In the genomic region with DNA sequence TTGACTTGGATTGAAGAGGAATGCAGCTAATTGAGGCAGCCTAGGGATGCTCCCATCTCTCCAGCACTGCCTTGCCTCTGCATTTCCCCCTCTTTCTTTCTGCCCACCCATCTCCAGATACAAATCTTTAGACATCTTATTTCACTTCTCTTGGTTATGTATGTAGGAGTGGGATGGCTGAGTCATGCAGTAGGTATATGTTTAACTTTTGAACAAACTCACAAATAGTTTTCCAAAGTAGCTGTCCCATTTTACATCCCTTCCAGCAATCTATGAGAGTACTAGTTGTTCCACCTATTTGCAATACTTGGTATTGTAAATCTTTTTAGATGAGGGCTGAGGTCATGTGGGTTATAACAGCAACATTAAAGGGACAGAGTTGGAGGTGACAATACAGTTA, we compare ENCODE assay signal across 29 cellular contexts.
A peak's percentile ranks its signal among the peaks of the same experiment; 100 is the strongest.
DNase-seq lines count a peak whose midpoint lies in the region; ATAC-seq and TF ChIP-seq lines count a peak whose summit lies in the region.
"Had no signal": no experiment of that assay in that cellular context is flagged by ENCODE, and none has a peak within 500 bp of the region (broad histone marks: within the 10 kb centered on the region; RNA-seq: fewer than 3 reads in every experiment).

No MANE protein-coding gene starts in this region.

- H2BK15ac ChIP-seq in IMR-90 (ENCODE audit: low read depth, low read length): no peak overlapping the region

- no peaks in the 10 kb centered on the region for H3K36me3 ChIP-seq in Caco-2 (ENCODE audit: control insufficient read depth, insufficient read depth, low read length)
- no peaks in the 10 kb centered on the region for H3K36me3 ChIP-seq in IMR-90 (ENCODE audit: control insufficient read depth, insufficient read depth, low read length)
- H3K36me3 ChIP-seq in trophoblast cell (ENCODE audit: control insufficient read depth in 1 of 2, insufficient read depth in 2 of 2, low read length in 2 of 2): no peaks in the 10 kb centered on the region
- H3K36me3 ChIP-seq in hepatocyte (replicated peaks; ENCODE audit: insufficient read depth, low read depth): no peaks in the 10 kb centered on the region
- H3K36me3 ChIP-seq: BLaER1 had no signal

- no peak overlapping the region for H3K4me3 Mint-ChIP-seq in Caco-2 (ENCODE audit: unreplicated experiment)
- H3K4me3 Mint-ChIP-seq: activated CD4-positive, alpha-beta memory T cell treated with anti-CD3 and anti-CD28 coated beads, Interleukin-2, amount 10 ng/mL, durations not matched to agents 7 days and 5 days; activated naive CD4-positive, alpha-beta T cell treated with anti-CD3 and anti-CD28 coated beads, Interleukin-2, amount 50 U/mL, for 24 hours; activated T-helper 17 cell treated with anti-CD3 and anti-CD28 coated beads, Interleukin-2, amount 50 U/mL, for 72 hours; endodermal cell; immature natural killer cell; naive thymus-derived CD4-positive, alpha-beta T cell; stimulated activated naive CD8-positive, alpha-beta T cell treated with anti-CD3 and anti-CD28 coated beads, Interleukin-15, amount 100 ng/mL, for 72 hours; T-helper 17 cell had no signal

- no peaks in the 10 kb centered on the region for H3K9me3 Mint-ChIP-seq in Caco-2 (ENCODE audit: unreplicated experiment)
- H3K9me3 Mint-ChIP-seq: activated CD4-positive, alpha-beta memory T cell treated with anti-CD3 and anti-CD28 coated beads, Interleukin-2, amount 10 ng/mL, durations not matched to agents 7 days and 5 days; activated naive CD4-positive, alpha-beta T cell treated with anti-CD3 and anti-CD28 coated beads, Interleukin-2, amount 50 U/mL, for 24 hours; activated T-helper 17 cell treated with anti-CD3 and anti-CD28 coated beads, Interleukin-2, amount 50 U/mL, for 72 hours; endodermal cell; immature natural killer cell; stimulated activated naive CD8-positive, alpha-beta T cell treated with anti-CD3 and anti-CD28 coated beads, Interleukin-15, amount 100 ng/mL, for 72 hours had no signal

- H2BK12ac ChIP-seq in trophoblast cell (ENCODE audit: low read length): no peak overlapping the region

- H3K79me1 ChIP-seq in IMR-90 (ENCODE audit: low read depth in 1 of 2, low read length in 2 of 2) (no peaks in the 10 kb centered on the region), trophoblast cell (ENCODE audit: low read length) (peaks cover 7% of the 10 kb centered on the region)

- no peak for TF ChIP-seq RAD21 in IMR-90 (IDR thresholded peaks at IDR 0.05; ENCODE audit: low read length)

- intact Hi-C loops in Caco-2 (cut with micrococcal nuclease; ENCODE audit: unreplicated experiment): no loop called here
- intact Hi-C loops in IMR-90 (cut with micrococcal nuclease): no loop called here

- H2BK120ac ChIP-seq in IMR-90 (ENCODE audit: low read depth, low read length): peak overlapping the region; percentile 82
- no peak overlapping the region for H2BK120ac ChIP-seq in trophoblast cell (ENCODE audit: insufficient read depth, low read length, poor library complexity)

- H3K9ac ChIP-seq in IMR-90 (ENCODE audit: low read depth, low read length) (no peak overlapping the region), trophoblast cell (ENCODE audit: low read length) (no peak overlapping the region)
- H3K9ac ChIP-seq: BLaER1 had no signal

- no peak overlapping the region; the same call in 1 of the 2 replicates for H3K56ac ChIP-seq in IMR-90 (ENCODE audit: extremely low read depth, insufficient read depth, low read length)

- H3K27me3 Mint-ChIP-seq in Caco-2 (ENCODE audit: insufficient read depth, unreplicated experiment): no peaks in the 10 kb centered on the region
- H3K27me3 Mint-ChIP-seq: activated CD4-positive, alpha-beta memory T cell treated with anti-CD3 and anti-CD28 coated beads, Interleukin-2, amount 10 ng/mL, durations not matched to agents 7 days and 5 days; activated naive CD4-positive, alpha-beta T cell treated with anti-CD3 and anti-CD28 coated beads, Interleukin-2, amount 50 U/mL, for 24 hours had no signal

- no peaks in the 10 kb centered on the region for H3K9me2 ChIP-seq in hepatocyte (replicated peaks; ENCODE audit: insufficient read depth)

- H4K20me1 ChIP-seq in IMR-90 (ENCODE audit: insufficient read depth, low read length) (no peaks in the 10 kb centered on the region; the same call in 1 of the 2 replicates), hepatocyte (ENCODE audit: insufficient read depth, poor library complexity, severe bottlenecking) (no peaks in the 10 kb centered on the region)
- H4K20me1 ChIP-seq: BLaER1 had no signal

- no peak overlapping the region for H4K12ac ChIP-seq in trophoblast cell (ENCODE audit: low read depth, low read length)

- DNase-seq in Caco-2 (no peak), IMR-90 (peak; percentile 66), dedifferentiated amniotic fluid mesenchymal stem cell (ENCODE audit: extremely low spot score) (peak; percentile 21), trophoblast cell (peak; percentile 14 to 86), NCI-H345 (lab: John Stamatoyannopoulos, UW) (no peak), KBM-7 (no peak), hepatocyte (ENCODE audit: low spot score) (no peak)
- DNase-seq: activated CD4-positive, alpha-beta memory T cell treated with anti-CD3 and anti-CD28 coated beads, Interleukin-2, amount 10 ng/mL, durations not matched to agents 7 days and 5 days; activated CD4-positive, alpha-beta T cell treated with anti-CD3 and anti-CD28 coated beads for 1 hour; cortex of kidney; endodermal cell; GOT3; hypothalamus; immature natural killer cell; midbrain; naive thymus-derived CD4-positive, alpha-beta T cell; NCI-H1048; NCI-H187; NCI-H526; nucleus accumbens; psoas muscle; stimulated activated naive CD8-positive, alpha-beta T cell treated with anti-CD3 and anti-CD28 coated beads, Interleukin-15, amount 100 ng/mL, for 72 hours; T-helper 17 cell had no signal

- H4K91ac ChIP-seq in IMR-90 (ENCODE audit: insufficient read depth, low read depth, low read length) (peak overlapping the region; percentile 77), trophoblast cell (ENCODE audit: low read depth, low read length) (no peak overlapping the region)

- H3K14ac ChIP-seq in IMR-90 (replicated peaks; ENCODE audit: low read depth, low read length) (no peak overlapping the region), trophoblast cell (ENCODE audit: low read length) (no peak overlapping the region)

- in situ Hi-C loops in IMR-90 (cut with MboI; ENCODE audit: low sequenced_read_pairs) (loop anchor here (25.0 kb wide), 1 partner anchor 954 kb away; no protein-coding TSS in a partner anchor), KBM-7 (cut with MboI; ENCODE audit: low pct_unique_long_range_greater_than_20kb, low sequenced_read_pairs) (no loop called here)

- H2AFZ ChIP-seq in IMR-90 (replicated peaks; ENCODE audit: low read length, poor library complexity) (peak overlapping the region; percentile 58), trophoblast cell (ENCODE audit: insufficient read depth, low read length, poor library complexity) (no peak overlapping the region), hepatocyte (no peak overlapping the region)

- peak overlapping the region; percentile 75 for H2BK20ac ChIP-seq in IMR-90 (ENCODE audit: low read depth, low read length)

- no peaks in the 10 kb centered on the region for H3K36me3 Mint-ChIP-seq in Caco-2 (ENCODE audit: insufficient read depth, unreplicated experiment)
- H3K36me3 Mint-ChIP-seq: activated naive CD4-positive, alpha-beta T cell treated with anti-CD3 and anti-CD28 coated beads, Interleukin-2, amount 50 U/mL, for 24 hours; immature natural killer cell; naive thymus-derived CD4-positive, alpha-beta T cell had no signal

- H4K5ac ChIP-seq in IMR-90 (ENCODE audit: low read depth, low read length): no peak overlapping the region

- no peak overlapping the region for H3K27ac ChIP-seq in IMR-90 (ENCODE audit: insufficient read depth, low read length)
- no peak overlapping the region for H3K27ac ChIP-seq in trophoblast cell (ENCODE audit: low read depth, low read length)
- H3K27ac ChIP-seq in hepatocyte: no peak overlapping the region
- H3K27ac ChIP-seq: BLaER1, psoas muscle had no signal

- peak overlapping the region; percentile 56 for H2AK5ac ChIP-seq in IMR-90 (ENCODE audit: low read depth, low read length)
- H2AK5ac ChIP-seq in trophoblast cell (ENCODE audit: low read length): no peak overlapping the region

- H3K4me1 ChIP-seq in Caco-2 (peaks cover 29% of the 10 kb centered on the region), IMR-90 (ENCODE audit: control insufficient read depth, insufficient read depth, low read length) (peaks cover 15% of the 10 kb centered on the region), trophoblast cell (ENCODE audit: control insufficient read depth in 1 of 2, insufficient read depth in 2 of 2, low read length in 2 of 2) (peaks cover 16 to 19% of the 10 kb centered on the region in 2 experiments), hepatocyte (ENCODE audit: insufficient read depth) (peaks cover 8% of the 10 kb centered on the region)
- H3K4me1 ChIP-seq: BLaER1 had no signal

- H3K27me3 ChIP-seq in Caco-2 (replicated peaks; ENCODE audit: control insufficient read depth, insufficient read depth, low read length) (no peaks in the 10 kb centered on the region), IMR-90 (ENCODE audit: control insufficient read depth, insufficient read depth, low read length) (peaks cover 7% of the 10 kb centered on the region), trophoblast cell (ENCODE audit: insufficient read depth, low read length) (no peaks in the 10 kb centered on the region), hepatocyte (no peaks in the 10 kb centered on the region)
- H3K27me3 ChIP-seq: BLaER1 had no signal

- BruUV-seq in Caco-2 (replicated peaks; lab: Mats Ljungman, UMichigan): no TSS peak
- BruUV-seq in IMR-90 (replicated peaks; lab: Mats Ljungman, UMichigan): no TSS peak

- H4K8ac ChIP-seq in IMR-90 (ENCODE audit: low read depth in 2 of 2, low read length in 2 of 2): peak overlapping the region in 1 of 2 experiments; percentile 36; a peak in 1 of 4 replicates
- no peak overlapping the region for H4K8ac ChIP-seq in trophoblast cell (ENCODE audit: low read depth, low read length)

- ATAC-seq in IMR-90 (ENCODE audit: low read depth): peak; percentile 72
- no peak for ATAC-seq in GM21381 (IDR thresholded peaks at IDR 0.05; ENCODE audit: unreplicated experiment)
- ATAC-seq: activated T-helper 17 cell treated with anti-CD3 and anti-CD28 coated beads, Interleukin-2, amount 50 U/mL, for 72 hours; esophagus mucosa; HepG2; naive thymus-derived CD4-positive, alpha-beta T cell; psoas muscle; stimulated activated naive CD8-positive, alpha-beta T cell treated with anti-CD3 and anti-CD28 coated beads, Interleukin-15, amount 100 ng/mL, for 72 hours; T-helper 17 cell had no signal

- no peak overlapping the region for H3K4me2 ChIP-seq in IMR-90 (ENCODE audit: low read depth, low read length)
- H3K4me2 ChIP-seq in trophoblast cell (ENCODE audit: low read length): no peak overlapping the region
- no peak overlapping the region for H3K4me2 ChIP-seq in hepatocyte
- H3K4me2 ChIP-seq: BLaER1 had no signal

- no peak overlapping the region for H3K4me3 ChIP-seq in Caco-2 (ENCODE audit: low read depth, low read length)
- no peak overlapping the region for H3K4me3 ChIP-seq in IMR-90 (ENCODE audit: insufficient read depth, low read depth, low read length)
- no peak overlapping the region for H3K4me3 ChIP-seq in trophoblast cell (ENCODE audit: low read depth, low read length)
- no peak overlapping the region for H3K4me3 ChIP-seq in hepatocyte
- H3K4me3 ChIP-seq: BLaER1, psoas muscle had no signal

- no peaks in the 10 kb centered on the region for H3K79me2 ChIP-seq in trophoblast cell (ENCODE audit: control insufficient read depth, insufficient read depth, low read length, poor library complexity)
- H3K79me2 ChIP-seq in hepatocyte: no peaks in the 10 kb centered on the region

- H3K27ac Mint-ChIP-seq in Caco-2 (ENCODE audit: unreplicated experiment): peak overlapping the region; percentile 78
- H3K27ac Mint-ChIP-seq: activated CD4-positive, alpha-beta memory T cell treated with anti-CD3 and anti-CD28 coated beads, Interleukin-2, amount 10 ng/mL, durations not matched to agents 7 days and 5 days; activated naive CD4-positive, alpha-beta T cell treated with anti-CD3 and anti-CD28 coated beads, Interleukin-2, amount 50 U/mL, for 24 hours; activated T-helper 17 cell treated with anti-CD3 and anti-CD28 coated beads, Interleukin-2, amount 50 U/mL, for 72 hours; endodermal cell; immature natural killer cell; naive thymus-derived CD4-positive, alpha-beta T cell; stimulated activated naive CD8-positive, alpha-beta T cell treated with anti-CD3 and anti-CD28 coated beads, Interleukin-15, amount 100 ng/mL, for 72 hours; T-helper 17 cell had no signal

- H2BK5ac ChIP-seq in IMR-90 (ENCODE audit: low read depth, low read length, poor library complexity, severe bottlenecking) (peak overlapping the region; percentile 56), trophoblast cell (ENCODE audit: low read depth, low read length, poor library complexity) (no peak overlapping the region)

- TF ChIP-seq POLR2A in IMR-90 (IDR thresholded peaks at IDR 0.05; ENCODE audit: low read depth, low read length): no peak

- peak overlapping the region; percentile 69 for H2AK9ac ChIP-seq in IMR-90 (replicated peaks; ENCODE audit: low read depth, low read length, poor library complexity)

- H3K18ac ChIP-seq in IMR-90 (ENCODE audit: low read depth, low read length): no peak overlapping the region
- no peak overlapping the region for H3K18ac ChIP-seq in trophoblast cell (ENCODE audit: low read length)

- no peak overlapping the region for H3K23ac ChIP-seq in IMR-90 (ENCODE audit: low read depth, low read length)
- no peak overlapping the region for H3K23ac ChIP-seq in trophoblast cell (ENCODE audit: low read length)

- H3K9me1 ChIP-seq in IMR-90 (ENCODE audit: insufficient read depth, low read length): peaks cover 12% of the 10 kb centered on the region; the same call in 1 of the 2 replicates

- POLR2A ChIA-PET in Caco-2 (lab: Charles Lee): no interaction called here
- POLR2A ChIA-PET in IMR-90 (lab: Charles Lee; ENCODE audit: unreplicated experiment): interaction anchor here (1.2 kb wide), 1 partner anchor 12 kb away, joined by 3 read pairs; no protein-coding TSS in a partner anchor

- H3K9me3 ChIP-seq in Caco-2 (no peaks in the 10 kb centered on the region), IMR-90 (ENCODE audit: control insufficient read depth, insufficient read depth, low read length) (no peaks in the 10 kb centered on the region), trophoblast cell (ENCODE audit: insufficient read depth, low read depth, low read length) (no peaks in the 10 kb centered on the region), hepatocyte (ENCODE audit: low read depth) (no peaks in the 10 kb centered on the region)
- H3K9me3 ChIP-seq: BLaER1, psoas muscle had no signal

- TF ChIP-seq CTCF in Caco-2 (IDR thresholded peaks at IDR 0.05; ENCODE audit: insufficient read depth in 1 of 2, low read depth in 1 of 2, low read length in 1 of 2, severe bottlenecking in 1 of 2, unreplicated experiment in 1 of 2) (no peak), IMR-90 (conservative IDR thresholded peaks at IDR 0.05; ENCODE audit: low read depth, low read length) (no peak), hepatocyte (IDR thresholded peaks at IDR 0.05; ENCODE audit: poor library complexity) (no peak)

- H3K4ac ChIP-seq in IMR-90 (ENCODE audit: low read depth, low read length): peak overlapping the region; percentile 28
- H3K4ac ChIP-seq in trophoblast cell (ENCODE audit: low read depth, low read length): no peak overlapping the region

- CTCF ChIA-PET in Caco-2 (lab: Charles Lee) (interaction anchor here (0.5 to 1.2 kb wide), 2 partner anchors 10 to 19 kb away, joined by 3 to 5 read pairs; no protein-coding TSS in a partner anchor), IMR-90 (lab: Yijun Ruan, JAX) (no interaction called here)

- H3K4me1 Mint-ChIP-seq in Caco-2 (ENCODE audit: low read depth, unreplicated experiment): peaks cover 33% of the 10 kb centered on the region
- H3K4me1 Mint-ChIP-seq: activated CD4-positive, alpha-beta memory T cell treated with anti-CD3 and anti-CD28 coated beads, Interleukin-2, amount 10 ng/mL, durations not matched to agents 7 days and 5 days; activated naive CD4-positive, alpha-beta T cell treated with anti-CD3 and anti-CD28 coated beads, Interleukin-2, amount 50 U/mL, for 24 hours; activated T-helper 17 cell treated with anti-CD3 and anti-CD28 coated beads, Interleukin-2, amount 50 U/mL, for 72 hours; endodermal cell; immature natural killer cell; naive thymus-derived CD4-positive, alpha-beta T cell; T-helper 17 cell had no signal

- dilution Hi-C loops in IMR-90 (cut with HindIII; ENCODE audit: low sequenced_read_pairs, unreplicated experiment): no loop called here

Comparison
In these comparisons a context has a peak if more than half of its experiments do, and no peak if none do; other contexts are left out.
1. DNase-seq: peak in IMR-90 (single experiment), dedifferentiated amniotic fluid mesenchymal stem cell (single experiment) and trophoblast cell (2 of 2); none in Caco-2 (0 of 2), NCI-H345 (single experiment), KBM-7 (single experiment) and hepatocyte (single experiment).